Comparison of ENCODE assay signal across 19 cellular contexts in the genomic region with DNA sequence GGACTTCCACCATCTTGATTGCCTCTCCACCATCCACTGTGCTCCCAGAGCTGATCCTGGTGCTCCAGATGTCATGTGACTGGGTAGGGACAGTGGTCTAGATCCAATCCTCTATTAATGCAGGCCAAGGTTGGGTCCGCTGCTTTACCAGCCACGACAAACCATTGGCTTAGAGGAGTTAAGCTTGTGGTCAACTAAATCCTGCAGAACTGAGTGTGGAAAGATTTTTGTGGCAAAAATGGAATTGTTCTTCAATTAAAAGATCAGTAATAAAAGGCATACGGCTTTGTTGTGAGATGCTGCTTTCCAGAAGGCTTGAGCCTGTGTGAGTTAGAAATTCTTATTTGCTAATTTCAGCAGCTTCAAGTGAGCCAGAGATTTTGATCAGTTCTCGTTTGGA. TPM values are rescaled to one million over a fixed set of nuclear protein-coding genes. Genes with fewer than 3 reads are reported as not detected.
DNase-seq lines count a peak whose midpoint lies in the region; ATAC-seq, FAIRE-seq and TF ChIP-seq lines count a peak whose summit lies in the region.
"Had no signal": no experiment of that assay in that cellular context is flagged by ENCODE, and none has a peak within 500 bp of the region (broad histone marks: within the 10 kb centered on the region; RNA-seq: fewer than 3 reads in every experiment).

No MANE protein-coding gene starts in this region.

- H3K18ac ChIP-seq in mesendoderm (ENCODE audit: low read length), result no peak overlapping the region

- H3K9me3 Mint-ChIP-seq in astrocyte (ENCODE audit: unreplicated experiment), result no peaks in the 10 kb centered on the region

- BruUV-seq in HepG2 (replicated peaks; lab: Mats Ljungman, UMichigan), result no TSS peak

- FAIRE-seq in HepG2 (lab: Jason Lieb, UNC), result no peak
- peak; percentile 32 for FAIRE-seq in astrocyte (lab: Jason Lieb, UNC)
- FAIRE-seq in urothelium cell line (lab: Jason Lieb, UNC), result peak; percentile 61
- FAIRE-seq: D721Med, G401.6, GM19239 had no signal

- H3K4me2 ChIP-seq in HepG2 (ENCODE audit: low read depth, low read length) (no peak overlapping the region), astrocyte (ENCODE audit: low read length) (no peak overlapping the region), mesendoderm (ENCODE audit: low read length) (no peak overlapping the region)
- H3K4me2 ChIP-seq: BLaER1 had no signal

- TF ChIP-seq CTCF in HepG2 (CRISPR knock-in tag; IDR thresholded peaks at IDR 0.05), result no peak
- TF ChIP-seq CTCF in right lobe of liver (IDR thresholded peaks at IDR 0.05), result no peak
- TF ChIP-seq CTCF in astrocyte (IDR thresholded peaks at IDR 0.05; ENCODE audit: insufficient read depth, low read depth, low read length), result no peak
- no peak for TF ChIP-seq CTCF in GM10266 (IDR thresholded peaks at IDR 0.05; ENCODE audit: control insufficient read depth, insufficient read depth, low read depth, missing control alignments)

- H3K27me3 ChIP-seq in HepG2 (ENCODE audit: control insufficient read depth in 1 of 2, insufficient read depth in 2 of 2, low read length in 2 of 2) (no peaks in the 10 kb centered on the region), right lobe of liver (no peaks in the 10 kb centered on the region), astrocyte (ENCODE audit: insufficient read depth, low read length) (no peaks in the 10 kb centered on the region), mesendoderm (ENCODE audit: insufficient read depth, low read length, poor library complexity) (no peaks in the 10 kb centered on the region)
- H3K27me3 ChIP-seq: BLaER1 had no signal

- no peaks in the 10 kb centered on the region for H3K79me1 ChIP-seq in mesendoderm (ENCODE audit: low read length)

- peaks cover 7% of the 10 kb centered on the region for H3K36me3 Mint-ChIP-seq in astrocyte (ENCODE audit: low read depth, unreplicated experiment)
- H3K36me3 Mint-ChIP-seq: CD4-positive, CD25-positive, alpha-beta regulatory T cell had no signal

- H3K27ac Mint-ChIP-seq in astrocyte (ENCODE audit: unreplicated experiment), result no peak overlapping the region
- H3K27ac Mint-ChIP-seq: CD4-positive, CD25-positive, alpha-beta regulatory T cell had no signal

- in situ Hi-C loops in HepG2 (cut with HindIII; ENCODE audit: extremely low pct_ligation_motif_present, low pct_unique_long_range_greater_than_20kb), result no loop called here

- H3K4me1 ChIP-seq in HepG2 (ENCODE audit: insufficient read depth, low read length) (no peaks in the 10 kb centered on the region), right lobe of liver (no peaks in the 10 kb centered on the region), astrocyte (ENCODE audit: insufficient read depth, low read length) (peaks cover 4% of the 10 kb centered on the region), mesendoderm (ENCODE audit: control insufficient read depth, low read depth, low read length) (peaks cover 3% of the 10 kb centered on the region)
- H3K4me1 ChIP-seq: BLaER1 had no signal

- no peak overlapping the region for H4K8ac ChIP-seq in mesendoderm (ENCODE audit: low read depth, low read length)

- DNase-seq in HepG2 (ENCODE audit: low spot score), result no peak
- no peak for DNase-seq in right lobe of liver
- no peak for DNase-seq in astrocyte (ENCODE audit: low read depth)
- no peak for DNase-seq in mesendoderm
- DNase-seq in urothelium cell line (ENCODE audit: low spot score), result no peak
- DNase-seq in globus pallidus (ENCODE audit: low spot score), result no peak
- no peak for DNase-seq in GM10266 (ENCODE audit: extremely low spot score)
- DNase-seq: AML-193; CD4-positive, CD25-positive, alpha-beta regulatory T cell; DMS153; DMS79 treated with DMSO at 0.1 percent for 48 hours; EL had no signal

- H3K9me3 ChIP-seq in HepG2 (ENCODE audit: low read length), result no peaks in the 10 kb centered on the region
- H3K9me3 ChIP-seq in right lobe of liver, result no peaks in the 10 kb centered on the region
- H3K9me3 ChIP-seq in astrocyte (ENCODE audit: insufficient read depth, low read depth, low read length), result no peaks in the 10 kb centered on the region
- H3K9me3 ChIP-seq: BLaER1 had no signal

- no peaks in the 10 kb centered on the region for H4K20me1 ChIP-seq in HepG2 (ENCODE audit: insufficient read depth, low read length)
- no peaks in the 10 kb centered on the region for H4K20me1 ChIP-seq in astrocyte (ENCODE audit: insufficient read depth, low read length)
- H4K20me1 ChIP-seq: BLaER1 had no signal

- H3K4me3 ChIP-seq in HepG2 (replicated peaks in 1 of 3; ENCODE audit: insufficient read depth in 1 of 3, low read depth in 2 of 3, low read length in 3 of 3), result no peak overlapping the region
- H3K4me3 ChIP-seq in right lobe of liver, result no peak overlapping the region
- no peak overlapping the region for H3K4me3 ChIP-seq in astrocyte (ENCODE audit: insufficient read depth, low read depth, low read length)
- H3K4me3 ChIP-seq in mesendoderm (ENCODE audit: low read length), result no peak overlapping the region
- H3K4me3 ChIP-seq: BLaER1 had no signal

- H2BK5ac ChIP-seq in mesendoderm (ENCODE audit: low read length), result no peak overlapping the region

- no peak overlapping the region for H2BK15ac ChIP-seq in mesendoderm (replicated peaks; ENCODE audit: low read depth)

- H3K36me3 ChIP-seq in HepG2 (replicated peaks in 1 of 2; ENCODE audit: control insufficient read depth in 1 of 2, insufficient read depth in 2 of 2, low read length in 2 of 2), result no peaks in the 10 kb centered on the region
- H3K36me3 ChIP-seq in right lobe of liver, result no peaks in the 10 kb centered on the region
- H3K36me3 ChIP-seq in astrocyte (ENCODE audit: insufficient read depth, low read length), result no peaks in the 10 kb centered on the region
- H3K36me3 ChIP-seq in mesendoderm (ENCODE audit: control insufficient read depth, insufficient read depth, low read length), result no peaks in the 10 kb centered on the region
- H3K36me3 ChIP-seq: BLaER1 had no signal

- no peak for TF ChIP-seq RAD21 in HepG2 (CRISPR knock-in tag; IDR thresholded peaks at IDR 0.05)

- H3K4me1 Mint-ChIP-seq in astrocyte (ENCODE audit: low read depth, unreplicated experiment), result peaks cover 37% of the 10 kb centered on the region
- H3K4me1 Mint-ChIP-seq: CD4-positive, CD25-positive, alpha-beta regulatory T cell had no signal

- H2AFZ ChIP-seq in HepG2 (ENCODE audit: low read length), result no peak overlapping the region
- no peak overlapping the region for H2AFZ ChIP-seq in astrocyte (ENCODE audit: low read depth, low read length)

- H3K79me2 ChIP-seq in HepG2 (ENCODE audit: insufficient read depth, low read length) (no peaks in the 10 kb centered on the region), astrocyte (ENCODE audit: insufficient read depth, low read length) (no peaks in the 10 kb centered on the region), mesendoderm (ENCODE audit: control insufficient read depth, insufficient read depth, low read length) (no peaks in the 10 kb centered on the region)

- peak overlapping the region; percentile 52 for H2BK120ac ChIP-seq in mesendoderm (ENCODE audit: low read depth, low read length)

- CTCF ChIA-PET in HepG2 (lab: Yijun Ruan, JAX; ENCODE audit: low intra/inter-chr PET ratio, low total read pairs), result no interaction called here

- ATAC-seq in HepG2, result no peak
- no peak for ATAC-seq in right lobe of liver
- no peak for ATAC-seq in HG02678 (IDR thresholded peaks at IDR 0.05; ENCODE audit: unreplicated experiment)
- ATAC-seq: HCT116 had no signal

- intact Hi-C loops in HepG2 (cut with micrococcal nuclease; ENCODE audit: unreplicated experiment) (no loop called here), right lobe of liver (cut with DNase I) (no loop called here)

- no peak overlapping the region for H3K4ac ChIP-seq in mesendoderm (ENCODE audit: low read depth, low read length)

- no peak overlapping the region for H3K4me3 Mint-ChIP-seq in astrocyte (ENCODE audit: unreplicated experiment)
- H3K4me3 Mint-ChIP-seq: CD4-positive, CD25-positive, alpha-beta regulatory T cell had no signal

- TF ChIP-seq EP300 in HepG2 (IDR thresholded peaks at IDR 0.05; ENCODE audit: low read depth in 2 of 2, low read length in 2 of 2) (no peak), HepG2 (CRISPR knock-in tag; IDR thresholded peaks at IDR 0.05; ENCODE audit: borderline replicate concordance) (no peak)

- no peak overlapping the region for H3K56ac ChIP-seq in mesendoderm (ENCODE audit: low read length)

- POLR2A ChIA-PET in HepG2 (lab: Yijun Ruan, JAX), result no interaction called here

- peak overlapping the region; percentile 61 for H2AK5ac ChIP-seq in mesendoderm (ENCODE audit: low read length)

- no peak overlapping the region for H4K5ac ChIP-seq in mesendoderm (ENCODE audit: low read length)

- H3K27ac ChIP-seq in HepG2 (ENCODE audit: extremely low read length, insufficient read depth, low read length) (no peak overlapping the region), right lobe of liver (no peak overlapping the region), astrocyte (ENCODE audit: low read depth, low read length) (no peak overlapping the region), mesendoderm (ENCODE audit: low read depth, low read length) (no peak overlapping the region)
- H3K27ac ChIP-seq: 22Rv1, BLaER1 had no signal

- no peaks in the 10 kb centered on the region for H3K27me3 Mint-ChIP-seq in astrocyte (ENCODE audit: low read depth, unreplicated experiment)

- TF ChIP-seq POLR2A in HepG2 (IDR thresholded peaks at IDR 0.05; ENCODE audit: insufficient read depth in 1 of 2, low read depth in 2 of 2, low read length in 2 of 2) (no peak), right lobe of liver (IDR thresholded peaks at IDR 0.05) (no peak)

- H3K9ac ChIP-seq in HepG2 (ENCODE audit: insufficient read depth, low read depth, low read length) (no peak overlapping the region), astrocyte (ENCODE audit: low read length) (no peak overlapping the region), mesendoderm (ENCODE audit: low read length) (no peak overlapping the region)
- H3K9ac ChIP-seq: BLaER1 had no signal

- 49% methylated on average over 4 of the region's 4 CpGs for WGBS in HepG2 (ENCODE audit: low lambda C conversion rate)
- WGBS in right lobe of liver (ENCODE audit: insufficient coverage, low coverage, low lambda C conversion rate, missing lambda C conversion rate), result 45% methylated on average over 2 of the region's 4 CpGs
- no CpG with 5 or more reads among the region's 4 CpGs for WGBS in mesendoderm (ENCODE audit: extremely low coverage, insufficient coverage, low lambda C conversion rate)

- no peak overlapping the region for H3K23ac ChIP-seq in mesendoderm (ENCODE audit: low read length)

RNA-seq across cellular contexts. Expression of a gene that starts 30.7 kb away (rescaled TPM):
- total RNA-seq in HepG2 (2016; rRNA removed; fragmentation: Illumina TruSeq; extraction: Trizol) (not detected in 2 replicates), right lobe of liver (10 to 100 TPM in 1 of 6 experiments, 1 to 10 TPM in 5; 4.7 to 15.1 (median 6.1) TPM), astrocyte (20.9 and 23.8 TPM in 2 replicates)
- 0.09 TPM in 1 of 2 replicates, not detected in the other for total RNA-seq in HepG2 (2016; cell fraction: cytosol; rRNA removed; fragmentation: Illumina TruSeq; extraction: Trizol; ENCODE audit: low read depth)
- total RNA-seq in HepG2 (2016; cell fraction: insoluble cytoplasmic fraction; rRNA removed; fragmentation: Illumina TruSeq; extraction: Trizol), result 0.04 TPM in 1 of 2 replicates, not detected in the other
- total RNA-seq in HepG2 (2016; cell fraction: membrane; rRNA removed; fragmentation: Illumina TruSeq; extraction: Trizol), result 0.12 TPM in 1 of 2 replicates, not detected in the other
- not detected in 2 replicates for total RNA-seq in HepG2 (2016; cell fraction: nucleus; rRNA removed; fragmentation: Illumina TruSeq; extraction: Trizol)
- polyA plus RNA-seq in HepG2 (2011; rRNA removed), result 0.09 TPM in 1 of 2 replicates, not detected in the other
- polyA plus RNA-seq in HepG2 (2011; cell fraction: cytosol; rRNA removed), result 0.05 TPM in 1 of 2 replicates, not detected in the other
- not detected in 2 replicates for polyA plus RNA-seq in HepG2 (2011; cell fraction: nucleus; rRNA removed)
- not detected in 2 replicates for polyA plus RNA-seq in HepG2 (2012)
- not detected in 2 replicates for polyA plus RNA-seq in HepG2 (2016; cell fraction: cytosol; fragmentation: Illumina TruSeq; extraction: Trizol; ENCODE audit: low read depth)
- not detected in 2 replicates for polyA plus RNA-seq in HepG2 (2016; cell fraction: insoluble cytoplasmic fraction; fragmentation: Illumina TruSeq; extraction: Trizol; ENCODE audit: low read depth)
- not detected in 2 replicates for polyA plus RNA-seq in HepG2 (2016; cell fraction: membrane; fragmentation: Illumina TruSeq; extraction: Trizol; ENCODE audit: low read depth)
- not detected in 2 replicates for polyA plus RNA-seq in HepG2 (2016; cell fraction: nucleus; fragmentation: Illumina TruSeq; extraction: Trizol; ENCODE audit: insufficient read depth, low read depth)
- 126 TPM in 1 of 2 replicates, not detected in the other for polyA minus RNA-seq in HepG2 (2011; rRNA and poly(A)+ RNA removed; ENCODE audit: low replicate concordance)
- 0.89 TPM in 1 of 2 replicates, not detected in the other for polyA minus RNA-seq in HepG2 (2011; cell fraction: cytosol; rRNA and poly(A)+ RNA removed)
- polyA minus RNA-seq in HepG2 (2011; cell fraction: nucleus; rRNA and poly(A)+ RNA removed), result not detected in 2 replicates
- polyA plus RNA-seq in mesendoderm (2013, experiment 1 of 2), result 8.0 TPM
- polyA plus RNA-seq in mesendoderm (2013, experiment 2 of 2), result 8.5 TPM
- total RNA-seq: CD4-positive, CD25-positive, alpha-beta regulatory T cell had no signal
- polyA plus RNA-seq: CD4-positive, CD25-positive, alpha-beta regulatory T cell had no signal
